Comparison of ENCODE assay signal across 7 cellular contexts in the genomic region with DNA sequence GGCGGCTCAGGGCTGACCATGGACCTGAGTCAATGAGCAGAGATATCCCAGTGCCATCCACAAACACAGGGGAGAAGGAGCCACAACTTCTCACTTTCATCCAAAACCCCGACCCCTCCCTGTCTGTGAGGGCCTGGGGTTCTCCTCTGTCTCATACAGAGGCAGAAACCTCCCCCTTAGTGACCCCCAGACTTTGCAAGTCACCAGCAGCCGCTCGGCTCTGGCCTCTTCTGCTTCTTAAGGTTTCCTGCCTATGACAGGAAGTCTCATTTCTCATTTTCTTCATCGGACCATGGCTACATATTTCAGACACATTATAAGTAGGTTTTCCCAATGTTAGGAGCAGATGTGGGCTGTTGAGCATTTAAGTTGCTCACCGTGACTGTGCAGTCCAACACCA. TPM values are rescaled to one million over a fixed set of nuclear protein-coding genes. Genes with fewer than 3 reads are reported as not detected.
"Had no signal": no experiment of that assay in that cellular context is flagged by ENCODE, and none has a peak within 500 bp of the region (broad histone marks: within the 10 kb centered on the region; RNA-seq: fewer than 3 reads in every experiment).

No MANE protein-coding gene starts in this region.

RNA-seq across cellular contexts. Expression of a gene that starts 12.7 kb away (rescaled TPM):
- total RNA-seq: MCF 10A, PC-9 had no signal

RNA-seq across cellular contexts. Expression of a gene that starts 19.9 kb away (rescaled TPM):
- total RNA-seq: activated CD4-positive, alpha-beta memory T cell treated with anti-CD3 and anti-CD28 coated beads, Interleukin-2, amount 10 ng/mL, durations not matched to agents 7 days and 5 days; activated naive CD8-positive, alpha-beta T cell treated with anti-CD3 and anti-CD28 coated beads for 36 hours; activated T-cell treated with anti-CD3 and anti-CD28 coated beads, Interleukin-2, amount 50 U/mL, for 72 hours; activated T-helper 17 cell treated with anti-CD3 and anti-CD28 coated beads, Interleukin-2, amount 50 U/mL, for 72 hours; MCF 10A; PC-9 had no signal

RNA-seq across cellular contexts. Expression of a gene that starts 49.5 kb away (rescaled TPM):
- total RNA-seq: activated CD4-positive, alpha-beta memory T cell treated with anti-CD3 and anti-CD28 coated beads, Interleukin-2, amount 10 ng/mL, durations not matched to agents 7 days and 5 days; activated naive CD8-positive, alpha-beta T cell treated with anti-CD3 and anti-CD28 coated beads for 36 hours; activated T-cell treated with anti-CD3 and anti-CD28 coated beads, Interleukin-2, amount 50 U/mL, for 72 hours; activated T-helper 17 cell treated with anti-CD3 and anti-CD28 coated beads, Interleukin-2, amount 50 U/mL, for 72 hours; MCF 10A; OCI-LY7; PC-9 had no signal
